ENCODE assay signal across 12 cellular contexts in genomic region chr2:109321570-109321969, GRCh38.
DNase-seq lines count a peak whose midpoint lies in the region; ATAC-seq, FAIRE-seq and TF ChIP-seq lines count a peak whose summit lies in the region.
"Had no signal": no experiment of that assay in that cellular context is flagged by ENCODE, and none has a peak within 500 bp of the region (broad histone marks: within the 10 kb centered on the region; RNA-seq: fewer than 3 reads in every experiment).

No MANE protein-coding gene starts in this region.

- H3K36me3 Mint-ChIP-seq in astrocyte (ENCODE audit: low read depth, unreplicated experiment) = no peaks in the 10 kb centered on the region
- H3K36me3 Mint-ChIP-seq: memory B cell had no signal

- H3K79me2 ChIP-seq in astrocyte (ENCODE audit: insufficient read depth, low read length) = no peaks in the 10 kb centered on the region

- H3K27me3 Mint-ChIP-seq in astrocyte (ENCODE audit: low read depth, unreplicated experiment) = peaks cover 24% of the 10 kb centered on the region

- peak; percentile 73 for DNase-seq in LHCN-M2 (ENCODE audit: low read depth)
- DNase-seq in astrocyte (ENCODE audit: low read depth) = no peak
- no peak for DNase-seq in left lung
- no peak for DNase-seq in tibial artery
- DNase-seq in stimulated activated CD4-positive, alpha-beta T cell treated with anti-CD3 and anti-CD28 coated beads, Interleukin-4, amount 100 ng/mL, for 24 hours = no peak
- no peak for DNase-seq in medulla oblongata (ENCODE audit: extremely low spot score)
- DNase-seq: activated naive CD4-positive, alpha-beta T cell treated with anti-CD3 and anti-CD28 coated beads, Interleukin-2, amount 50 U/mL, for 16 hours; NCI-H2029; SHP77 had no signal

- H3K9ac ChIP-seq in astrocyte (ENCODE audit: low read length) = peak overlapping the region; percentile 33

- H3K9me3 ChIP-seq in astrocyte (ENCODE audit: insufficient read depth, low read depth, low read length) = no peaks in the 10 kb centered on the region
- H3K9me3 ChIP-seq in left lung = no peaks in the 10 kb centered on the region
- no peaks in the 10 kb centered on the region for H3K9me3 ChIP-seq in tibial artery

- peaks cover 20% of the 10 kb centered on the region for H4K20me1 ChIP-seq in astrocyte (ENCODE audit: insufficient read depth, low read length)

- H3K4me1 Mint-ChIP-seq in astrocyte (ENCODE audit: low read depth, unreplicated experiment) = peaks cover 37% of the 10 kb centered on the region
- H3K4me1 Mint-ChIP-seq: memory B cell had no signal

- no peak for FAIRE-seq in astrocyte (lab: Jason Lieb, UNC)
- FAIRE-seq: small intestine had no signal

- intact Hi-C loops in left lung (cut with DNase I) = no loop called here
- intact Hi-C loops in tibial artery (cut with DNase I; ENCODE audit: low total_unique reads) = loop anchor here (10.0 kb wide), 1 partner anchor 77 kb away; no protein-coding TSS in a partner anchor

- no peak overlapping the region for H3K27ac Mint-ChIP-seq in astrocyte (ENCODE audit: unreplicated experiment)
- H3K27ac Mint-ChIP-seq: memory B cell had no signal

- H3K4me2 ChIP-seq in astrocyte (ENCODE audit: low read length) = peak overlapping the region; percentile 52

- peaks cover 45% of the 10 kb centered on the region for H3K4me1 ChIP-seq in astrocyte (ENCODE audit: insufficient read depth, low read length)
- peaks cover 23 to 31% of the 10 kb centered on the region in 2 donors for H3K4me1 ChIP-seq in left lung
- H3K4me1 ChIP-seq in tibial artery = peaks cover 3 to 92% (median 81%) of the 10 kb centered on the region in 4 donors

- H3K27ac ChIP-seq in astrocyte (ENCODE audit: low read depth, low read length) (no peak overlapping the region), left lung (peak overlapping the region; percentile 60 to 71), tibial artery (peak overlapping the region; percentile 79 to 92)

- H3K27me3 ChIP-seq in astrocyte (ENCODE audit: insufficient read depth, low read length) = no peaks in the 10 kb centered on the region
- no peaks in the 10 kb centered on the region for H3K27me3 ChIP-seq in left lung
- no peaks in the 10 kb centered on the region for H3K27me3 ChIP-seq in tibial artery

- no peak overlapping the region for H3K4me3 ChIP-seq in astrocyte (ENCODE audit: insufficient read depth, low read depth, low read length)
- H3K4me3 ChIP-seq in left lung = no peak overlapping the region
- H3K4me3 ChIP-seq in tibial artery = peak overlapping the region in 1 of 2 donors; percentile 41

- H2AFZ ChIP-seq in astrocyte (ENCODE audit: low read depth, low read length) = no peak overlapping the region

- H3K9me3 Mint-ChIP-seq in astrocyte (ENCODE audit: unreplicated experiment) = peaks cover 4% of the 10 kb centered on the region
- H3K9me3 Mint-ChIP-seq: memory B cell had no signal

- H3K36me3 ChIP-seq in astrocyte (ENCODE audit: insufficient read depth, low read length) (no peaks in the 10 kb centered on the region), left lung (no peaks in the 10 kb centered on the region), tibial artery (no peaks in the 10 kb centered on the region)

- TF ChIP-seq CTCF in astrocyte (IDR thresholded peaks at IDR 0.05; ENCODE audit: insufficient read depth, low read depth, low read length) (no peak), left lung (IDR thresholded peaks at IDR 0.05) (no peak), tibial artery (IDR thresholded peaks at IDR 0.05) (peak in 1 of 2 experiments; percentile 24)

- ATAC-seq in left lung (no peak), HG03460 (IDR thresholded peaks at IDR 0.05; ENCODE audit: unreplicated experiment) (no peak)

- no peak overlapping the region for H3K4me3 Mint-ChIP-seq in astrocyte (ENCODE audit: unreplicated experiment)
- H3K4me3 Mint-ChIP-seq: memory B cell had no signal
